Comparison of ENCODE assay signal across 32 cellular contexts in genomic region chrX:42414057-42414456, GRCh38.
"Had no signal": no experiment of that assay in that cellular context is flagged by ENCODE, and none has a peak within 500 bp of the region (broad histone marks: within the 10 kb centered on the region; RNA-seq: fewer than 3 reads in every experiment).

No MANE protein-coding gene starts in this region.

- H3K27me3 Mint-ChIP-seq: activated B cell treated with CpG ODN at 0.5 μM for 24 hours; activated CD4-positive, alpha-beta memory T cell treated with anti-CD3 and anti-CD28 coated beads for 36 hours; activated CD4-positive, alpha-beta memory T cell treated with anti-CD3 and anti-CD28 coated beads, Interleukin-2, amount 10 ng/mL, durations not matched to agents 7 days and 5 days; activated CD4-positive, alpha-beta T cell treated with anti-CD3 and anti-CD28 coated beads for 36 hours; activated CD4-positive, alpha-beta T cell treated with anti-CD3 and anti-CD28 coated beads, Interleukin-2, amount 10 ng/mL, durations not matched to agents 24 days and 14 days; activated CD8-positive, alpha-beta memory T cell treated with anti-CD3 and anti-CD28 coated beads, Interleukin-2, amount 10 ng/mL, durations not matched to agents 7 days and 5 days; activated CD8-positive, alpha-beta T cell treated with anti-CD3 and anti-CD28 coated beads for 36 hours; T-helper 17 cell had no signal

- H3K4me3 Mint-ChIP-seq: activated B cell treated with CpG ODN at 0.5 μM for 24 hours; activated CD4-positive, alpha-beta memory T cell treated with anti-CD3 and anti-CD28 coated beads for 36 hours; activated CD4-positive, alpha-beta memory T cell treated with anti-CD3 and anti-CD28 coated beads, Interleukin-2, amount 10 ng/mL, durations not matched to agents 7 days and 5 days; activated CD4-positive, alpha-beta T cell treated with anti-CD3 and anti-CD28 coated beads for 36 hours; activated CD4-positive, alpha-beta T cell treated with anti-CD3 and anti-CD28 coated beads, Interleukin-2, amount 10 ng/mL, durations not matched to agents 24 days and 14 days; activated CD4-positive, alpha-beta T cell treated with anti-CD3 and anti-CD28 coated beads, Interleukin-2, amount 10 ng/mL, durations not matched to agents 7 days and 5 days; activated CD8-positive, alpha-beta memory T cell treated with anti-CD3 and anti-CD28 coated beads, Interleukin-2, amount 10 ng/mL, durations not matched to agents 7 days and 5 days; activated CD8-positive, alpha-beta T cell treated with anti-CD3 and anti-CD28 coated beads for 36 hours; activated CD8-positive, alpha-beta T cell treated with anti-CD3 and anti-CD28 coated beads, Interleukin-2, amount 10 ng/mL, durations not matched to agents 7 days and 5 days; T-helper 1 cell treated with Interleukin-12 subunit alpha and Interleukin-12 subunit beta and Interleukin-4 antibody, amounts not matched to agents 30 μg/mL and 1 μg/mL, for 36 hours; T-helper 17 cell; T-helper 2 cell treated with Interferon-gamma antibody and Interleukin-4, amounts not matched to agents 5 μg/mL and 100 μg/mL, for 36 hours; WTC11 had no signal

- DNase-seq: activated B cell treated with CpG ODN at 0.5 μM for 24 hours; activated CD4-positive, alpha-beta memory T cell treated with anti-CD3 and anti-CD28 coated beads for 36 hours; activated CD4-positive, alpha-beta memory T cell treated with anti-CD3 and anti-CD28 coated beads, Interleukin-2, amount 10 ng/mL, durations not matched to agents 7 days and 5 days; activated CD4-positive, alpha-beta T cell treated with anti-CD3 and anti-CD28 coated beads for 1 hour; activated CD4-positive, alpha-beta T cell treated with anti-CD3 and anti-CD28 coated beads for 36 hours; activated CD4-positive, alpha-beta T cell treated with anti-CD3 and anti-CD28 coated beads for 4 hours; activated CD4-positive, alpha-beta T cell treated with anti-CD3 and anti-CD28 coated beads for 48 hours; activated CD4-positive, alpha-beta T cell treated with anti-CD3 and anti-CD28 coated beads, Interleukin-2, amount 10 ng/mL, durations not matched to agents 24 days and 14 days; activated CD4-positive, alpha-beta T cell treated with anti-CD3 and anti-CD28 coated beads, Interleukin-2, amount 10 ng/mL, durations not matched to agents 7 days and 5 days; activated CD4-positive, alpha-beta T cell treated with anti-CD3 and anti-CD28 coated beads, Interleukin-2, amount 50 U/mL, for 1 hour; activated CD4-positive, alpha-beta T cell treated with anti-CD3 and anti-CD28 coated beads, Interleukin-2, amount 50 U/mL, for 4 hours; activated CD4-positive, alpha-beta T cell treated with anti-CD3 and anti-CD28 coated beads, Interleukin-2, amount 50 U/mL, for 48 hours; activated CD4-positive, CD25-positive, alpha-beta regulatory T cell; activated CD4-positive, CD25-positive, alpha-beta regulatory T cell treated with anti-CD3 and anti-CD28 coated beads, Interleukin-2, amount 50 U/mL, for 72 hours; activated CD8-positive, alpha-beta memory T cell treated with anti-CD3 and anti-CD28 coated beads for 24 hours; activated CD8-positive, alpha-beta memory T cell treated with anti-CD3 and anti-CD28 coated beads, Interleukin-2, amount 10 ng/mL, durations not matched to agents 7 days and 5 days; activated CD8-positive, alpha-beta memory T cell treated with anti-CD3 and anti-CD28 coated beads, Interleukin-2, amount 50 U/mL, for 4 hours; activated CD8-positive, alpha-beta memory T cell treated with anti-CD3 and anti-CD28 coated beads, Interleukin-2, amount 50 U/mL, for 48 hours; activated CD8-positive, alpha-beta T cell treated with anti-CD3 and anti-CD28 coated beads for 36 hours; activated CD8-positive, alpha-beta T cell treated with anti-CD3 and anti-CD28 coated beads, Interleukin-2, amount 10 ng/mL, durations not matched to agents 7 days and 5 days; activated T-cell treated with anti-CD3 and anti-CD28 coated beads for 4 hours; T-helper 1 cell; T-helper 17 cell; T-helper 2 cell; T-helper 9 cell; T1000; WERI-Rb-1 had no signal

- H3K27ac Mint-ChIP-seq: activated B cell treated with CpG ODN at 0.5 μM for 24 hours; activated CD4-positive, alpha-beta memory T cell treated with anti-CD3 and anti-CD28 coated beads for 36 hours; activated CD4-positive, alpha-beta memory T cell treated with anti-CD3 and anti-CD28 coated beads, Interleukin-2, amount 10 ng/mL, durations not matched to agents 7 days and 5 days; activated CD4-positive, alpha-beta T cell treated with anti-CD3 and anti-CD28 coated beads for 36 hours; activated CD4-positive, alpha-beta T cell treated with anti-CD3 and anti-CD28 coated beads, Interleukin-2, amount 10 ng/mL, durations not matched to agents 24 days and 14 days; activated CD4-positive, alpha-beta T cell treated with anti-CD3 and anti-CD28 coated beads, Interleukin-2, amount 10 ng/mL, durations not matched to agents 7 days and 5 days; activated CD8-positive, alpha-beta memory T cell treated with anti-CD3 and anti-CD28 coated beads, Interleukin-2, amount 10 ng/mL, durations not matched to agents 7 days and 5 days; activated CD8-positive, alpha-beta T cell treated with anti-CD3 and anti-CD28 coated beads for 36 hours; activated CD8-positive, alpha-beta T cell treated with anti-CD3 and anti-CD28 coated beads, Interleukin-2, amount 10 ng/mL, durations not matched to agents 7 days and 5 days; T-helper 1 cell treated with Interleukin-12 subunit alpha and Interleukin-12 subunit beta and Interleukin-4 antibody, amounts not matched to agents 30 μg/mL and 1 μg/mL, for 36 hours; T-helper 17 cell; T-helper 2 cell treated with Interferon-gamma antibody and Interleukin-4, amounts not matched to agents 5 μg/mL and 100 μg/mL, for 36 hours; WTC11 had no signal

- H3K36me3 ChIP-seq: WERI-Rb-1 had no signal

- H3K27ac ChIP-seq: VCaP, WERI-Rb-1 had no signal

- ATAC-seq: activated CD4-positive, alpha-beta T cell treated with anti-CD3 and anti-CD28 coated beads for 36 hours; activated CD4-positive, CD25-positive, alpha-beta regulatory T cell treated with anti-CD3 and anti-CD28 coated beads, Interleukin-2, amount 50 U/mL, for 24 hours; activated CD8-positive, alpha-beta memory T cell treated with anti-CD3 and anti-CD28 coated beads, Interleukin-2, amount 10 ng/mL, durations not matched to agents 7 days and 5 days; activated CD8-positive, alpha-beta T cell treated with anti-CD3 and anti-CD28 coated beads for 36 hours; activated CD8-positive, alpha-beta T cell treated with anti-CD3 and anti-CD28 coated beads, Interleukin-2, amount 10 ng/mL, durations not matched to agents 7 days and 5 days; T-helper 17 cell; WTC11 had no signal

- H3K4me1 Mint-ChIP-seq: activated B cell treated with CpG ODN at 0.5 μM for 24 hours; activated CD4-positive, alpha-beta memory T cell treated with anti-CD3 and anti-CD28 coated beads, Interleukin-2, amount 10 ng/mL, durations not matched to agents 7 days and 5 days; activated CD4-positive, alpha-beta T cell treated with anti-CD3 and anti-CD28 coated beads, Interleukin-2, amount 10 ng/mL, durations not matched to agents 24 days and 14 days; activated CD8-positive, alpha-beta memory T cell treated with anti-CD3 and anti-CD28 coated beads, Interleukin-2, amount 10 ng/mL, durations not matched to agents 7 days and 5 days; WTC11 had no signal
